In the genomic region with DNA sequence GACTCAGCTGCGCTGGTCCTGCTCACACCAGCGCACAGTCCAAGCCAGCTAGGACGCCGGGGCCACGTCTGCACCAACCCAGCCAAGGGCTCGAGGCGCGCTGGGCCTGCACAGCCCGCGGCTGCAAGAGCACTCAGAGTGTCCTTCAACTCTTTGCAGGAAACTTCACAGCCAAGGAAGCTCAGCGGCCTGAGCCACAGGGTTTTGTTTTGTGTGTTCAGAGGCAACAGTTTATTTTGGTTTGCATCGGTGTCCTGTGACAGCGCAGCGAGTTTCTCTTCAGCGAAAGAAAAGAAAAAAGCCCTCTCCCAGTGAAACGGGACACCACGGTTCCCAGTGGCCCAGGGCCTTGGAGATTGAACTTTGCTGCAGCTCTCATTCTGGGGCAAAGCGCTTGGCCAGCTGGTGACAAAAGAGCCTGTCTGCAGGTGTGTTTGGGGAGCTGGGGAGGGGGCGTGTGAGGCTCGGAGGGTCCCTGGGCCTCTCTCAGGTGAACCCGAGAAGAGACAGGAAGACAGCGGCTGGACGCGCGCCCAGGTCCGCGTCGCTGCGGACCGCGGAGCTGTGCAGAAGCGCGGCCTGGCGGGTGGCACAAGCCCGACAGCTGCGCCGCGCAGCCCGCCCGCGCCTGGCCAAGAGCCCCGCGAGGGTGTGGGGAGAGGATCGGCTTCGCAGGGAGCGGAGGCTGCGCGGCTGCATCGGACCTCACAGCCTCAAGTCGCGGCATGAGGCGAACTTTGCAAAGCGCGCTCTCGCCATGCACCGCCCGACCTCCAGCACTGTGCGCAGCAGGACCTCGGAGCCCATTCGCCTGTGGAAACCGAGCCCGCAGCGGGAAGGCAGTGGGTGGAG, we compare ENCODE assay signal across 9 cellular contexts. TPM values are rescaled to one million over a fixed set of nuclear protein-coding genes. Genes with fewer than 3 reads are reported as not detected.
DNase-seq lines count a peak whose midpoint lies in the region; ATAC-seq and TF ChIP-seq lines count a peak whose summit lies in the region.
"Had no signal": no experiment of that assay in that cellular context is flagged by ENCODE, and none has a peak within 500 bp of the region (broad histone marks: within the 10 kb centered on the region; RNA-seq: fewer than 3 reads in every experiment).

No MANE protein-coding gene starts in this region.

- no CpG with 5 or more reads among the region's 63 CpGs for WGBS in neuronal stem cell (ENCODE audit: extremely low coverage in 2 of 2, insufficient read length in 2 of 2, insufficient replicate concordance in 1 of 2), 2 donors

- H3K9me3 ChIP-seq in NT2/D1 (ENCODE audit: insufficient read depth, low read length) (no peaks in the 10 kb centered on the region), neuronal stem cell (replicated peaks in 1 of 2; ENCODE audit: control insufficient read depth in 2 of 2, insufficient read depth in 1 of 2, low read depth in 1 of 2, low read length in 2 of 2) (no peaks in the 10 kb centered on the region)

- H3K4me3 ChIP-seq in NT2/D1 (ENCODE audit: insufficient read length, low read depth), result peak overlapping the region; percentile 88
- peak overlapping the region in 1 of 2 donors; percentile 71 for H3K4me3 ChIP-seq in neuronal stem cell (ENCODE audit: low read length in 2 of 2)

- H4K91ac ChIP-seq in neuronal stem cell (ENCODE audit: low read depth, low read length, poor library complexity), result no peak overlapping the region

- H3K23ac ChIP-seq in neuronal stem cell (ENCODE audit: low read depth, low read length, poor library complexity), result peak overlapping the region; percentile 63

- H3K9ac ChIP-seq in NT2/D1 (ENCODE audit: insufficient read length, low read depth), result peak overlapping the region; percentile 94
- peak overlapping the region; percentile 79 for H3K9ac ChIP-seq in neuronal stem cell (ENCODE audit: low read depth, low read length, poor library complexity)

- H3K36me3 ChIP-seq in NT2/D1 (ENCODE audit: insufficient read depth, insufficient read length, low read length) (peaks cover 10% of the 10 kb centered on the region), neuronal stem cell (replicated peaks in 1 of 2; ENCODE audit: control insufficient read depth in 2 of 2, insufficient read depth in 2 of 2, low read length in 2 of 2) (no peaks in the 10 kb centered on the region)

- H3K79me1 ChIP-seq in neuronal stem cell (ENCODE audit: low read depth, low read length), result no peaks in the 10 kb centered on the region

- H2AK5ac ChIP-seq in neuronal stem cell (ENCODE audit: low read depth, low read length), result no peak overlapping the region

- no peak overlapping the region for H2BK12ac ChIP-seq in neuronal stem cell (ENCODE audit: low read length)

- TF ChIP-seq CTCF in foreskin keratinocyte (conservative IDR thresholded peaks at IDR 0.05), result no peak

- H4K8ac ChIP-seq in neuronal stem cell (ENCODE audit: low read depth, low read length), result no peak overlapping the region

- DNase-seq in AG08395 (ENCODE audit: low spot score) (peak; percentile 45), NT2/D1 (ENCODE audit: low read depth, low spot score) (no peak), foreskin keratinocyte (peak; percentile 10 to 14), neuronal stem cell (ENCODE audit: low spot score) (no peak), GM19238 (ENCODE audit: insufficient read length, low spot score) (no peak), NCI-H2029 treated with DMSO at 0.1 percent for 48 hours (lab: John Stamatoyannopoulos, UW) (no peak), NCI-H446 treated with DMSO at 0.1 percent for 48 hours (lab: John Stamatoyannopoulos, UW) (no peak)
- DNase-seq: kidney glomerular epithelial cell had no signal

- peak overlapping the region; percentile 69 for H2BK15ac ChIP-seq in neuronal stem cell (ENCODE audit: low read length)

- H3K4me1 ChIP-seq in NT2/D1 (ENCODE audit: insufficient read depth, insufficient read length) (peaks cover 7% of the 10 kb centered on the region), foreskin keratinocyte (no peaks in the 10 kb centered on the region), neuronal stem cell (ENCODE audit: control insufficient read depth in 2 of 2, insufficient read depth in 1 of 2, low read depth in 1 of 2, low read length in 2 of 2) (peaks cover 0 to 29% of the 10 kb centered on the region in 2 donors)

- H3K27ac ChIP-seq in foreskin keratinocyte, result no peak overlapping the region
- no peak overlapping the region for H3K27ac ChIP-seq in neuronal stem cell (replicated peaks; ENCODE audit: low read length)

- H3K18ac ChIP-seq in neuronal stem cell (ENCODE audit: low read length), result peak overlapping the region; percentile 88

- ATAC-seq in foreskin keratinocyte, result no peak
- ATAC-seq in GM21619 (IDR thresholded peaks at IDR 0.05; ENCODE audit: unreplicated experiment), result no peak

- H3K14ac ChIP-seq in neuronal stem cell (ENCODE audit: low read length), result no peak overlapping the region

- H2BK120ac ChIP-seq in neuronal stem cell (ENCODE audit: low read depth, low read length), result no peak overlapping the region

- H2BK5ac ChIP-seq in neuronal stem cell (ENCODE audit: low read length), result no peak overlapping the region

- peaks cover 10% of the 10 kb centered on the region for H3K27me3 ChIP-seq in NT2/D1 (ENCODE audit: insufficient read depth, insufficient read length)
- H3K27me3 ChIP-seq in foreskin keratinocyte, result peaks cover 50% of the 10 kb centered on the region
- peaks cover 17 to 72% (median 40%) of the 10 kb centered on the region in 3 experiments for H3K27me3 ChIP-seq in neuronal stem cell (ENCODE audit: control insufficient read depth in 3 of 3, insufficient read depth in 3 of 3, low read depth in 1 of 3, low read length in 3 of 3)

- peak overlapping the region; percentile 93 for H3K4me2 ChIP-seq in neuronal stem cell (ENCODE audit: insufficient read depth, low read length, poor library complexity, severe bottlenecking)

- H3K4ac ChIP-seq in neuronal stem cell (ENCODE audit: low read length), result no peak overlapping the region

- H2AFZ ChIP-seq in neuronal stem cell (ENCODE audit: low read length), result no peak overlapping the region

RNA-seq across cellular contexts. Expression of gene CXCL12, which starts 0.9 kb away (rescaled TPM):
- not detected in 2 replicates for total RNA-seq in foreskin keratinocyte
- polyA plus RNA-seq in foreskin keratinocyte, result not detected in 2 replicates
- polyA plus RNA-seq in neuronal stem cell (2013, experiment 1 of 2), result 0.54 TPM
- 0.64 TPM for polyA plus RNA-seq in neuronal stem cell (2013, experiment 2 of 2)

Comparison
In these comparisons a context has a peak if more than half of its experiments do, and no peak if none do; other contexts are left out.
1. DNase-seq: peak in AG08395 (single experiment) and foreskin keratinocyte (2 of 2); none in NT2/D1 (single experiment), neuronal stem cell (single experiment), GM19238 (single experiment), NCI-H2029 treated with DMSO at 0.1 percent for 48 hours (single experiment) and NCI-H446 treated with DMSO at 0.1 percent for 48 hours (single experiment).